1 cellular context compared by ENCODE assay signal in the genomic region with DNA sequence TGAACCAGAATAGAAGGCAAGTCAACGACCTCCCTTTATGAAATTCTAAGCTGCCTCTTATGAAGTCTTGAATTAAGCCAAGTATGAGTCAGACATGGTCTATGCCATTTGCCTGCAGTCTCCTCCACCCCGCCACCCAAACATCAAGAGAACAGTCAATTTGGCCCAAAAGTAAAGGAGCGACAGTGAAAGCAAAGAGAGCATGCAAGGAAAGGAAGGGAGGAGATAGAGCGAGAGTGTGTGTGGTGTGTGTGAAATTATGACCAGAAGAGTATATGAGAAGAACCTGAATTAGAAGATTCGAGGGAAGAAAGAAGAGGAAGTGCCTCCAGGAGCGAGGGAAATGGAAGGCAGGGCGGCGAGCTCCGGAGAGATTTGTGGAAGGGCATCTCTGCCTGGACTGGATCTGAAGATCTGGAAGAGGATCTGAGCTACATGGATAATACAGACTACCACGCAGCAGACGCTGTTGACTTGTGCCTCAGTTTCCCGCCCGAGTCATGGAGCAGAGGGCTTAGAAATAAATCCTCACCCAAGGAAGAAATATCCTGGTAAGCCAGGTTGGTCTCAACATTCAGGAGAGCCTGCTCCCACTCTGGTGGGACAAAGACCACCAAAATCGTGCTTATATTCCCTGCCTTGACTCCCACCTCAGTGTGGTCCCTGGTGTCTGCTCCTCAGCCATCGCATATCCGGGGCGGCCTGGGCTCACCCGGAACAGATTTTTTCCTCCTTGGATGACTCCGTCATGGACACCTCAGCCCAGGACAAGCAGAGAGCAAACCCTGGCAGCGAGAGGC.
TF ChIP-seq lines count a peak whose summit lies in the region.

No MANE protein-coding gene starts in this region.

TF ChIP-seq in HepG2, 621 proteins besides CTCF, POLR2A, EP300 and RAD21 (continues in another document):
- TF ChIP-seq NR2F6 (IDR thresholded peaks at IDR 0.05) = no peak
- no peak for TF ChIP-seq NR2F6 (CRISPR knock-in tag; IDR thresholded peaks at IDR 0.05)
- TF ChIP-seq, protein P1, sequence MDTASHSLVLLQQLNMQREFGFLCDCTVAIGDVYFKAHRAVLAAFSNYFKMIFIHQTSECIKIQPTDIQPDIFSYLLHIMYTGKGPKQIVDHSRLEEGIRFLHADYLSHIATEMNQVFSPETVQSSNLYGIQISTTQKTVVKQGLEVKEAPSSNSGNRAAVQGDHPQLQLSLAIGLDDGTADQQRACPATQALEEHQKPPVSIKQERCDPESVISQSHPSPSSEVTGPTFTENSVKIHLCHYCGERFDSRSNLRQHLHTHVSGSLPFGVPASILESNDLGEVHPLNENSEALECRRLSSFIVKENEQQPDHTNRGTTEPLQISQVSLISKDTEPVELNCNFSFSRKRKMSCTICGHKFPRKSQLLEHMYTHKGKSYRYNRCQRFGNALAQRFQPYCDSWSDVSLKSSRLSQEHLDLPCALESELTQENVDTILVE (CRISPR knock-in tag; IDR thresholded peaks at IDR 0.05) = no peak
- TF ChIP-seq ZNF782 (CRISPR knock-in tag; IDR thresholded peaks at IDR 0.05; ENCODE audit: borderline replicate concordance) = no peak
- no peak for TF ChIP-seq MTA1 (CRISPR knock-in tag; IDR thresholded peaks at IDR 0.05; ENCODE audit: borderline replicate concordance)
- TF ChIP-seq, protein P2, sequence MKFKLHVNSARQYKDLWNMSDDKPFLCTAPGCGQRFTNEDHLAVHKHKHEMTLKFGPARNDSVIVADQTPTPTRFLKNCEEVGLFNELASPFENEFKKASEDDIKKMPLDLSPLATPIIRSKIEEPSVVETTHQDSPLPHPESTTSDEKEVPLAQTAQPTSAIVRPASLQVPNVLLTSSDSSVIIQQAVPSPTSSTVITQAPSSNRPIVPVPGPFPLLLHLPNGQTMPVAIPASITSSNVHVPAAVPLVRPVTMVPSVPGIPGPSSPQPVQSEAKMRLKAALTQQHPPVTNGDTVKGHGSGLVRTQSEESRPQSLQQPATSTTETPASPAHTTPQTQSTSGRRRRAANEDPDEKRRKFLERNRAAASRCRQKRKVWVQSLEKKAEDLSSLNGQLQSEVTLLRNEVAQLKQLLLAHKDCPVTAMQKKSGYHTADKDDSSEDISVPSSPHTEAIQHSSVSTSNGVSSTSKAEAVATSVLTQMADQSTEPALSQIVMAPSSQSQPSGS (CRISPR knock-in tag; IDR thresholded peaks at IDR 0.05) = no peak
- no peak for TF ChIP-seq ZSCAN25 (CRISPR knock-in tag; IDR thresholded peaks at IDR 0.05)
- no peak for TF ChIP-seq AHDC1 (CRISPR knock-in tag; IDR thresholded peaks at IDR 0.05; ENCODE audit: borderline replicate concordance)
- TF ChIP-seq TBX3 (IDR thresholded peaks at IDR 0.05; ENCODE audit: borderline replicate concordance) = no peak
- TF ChIP-seq RERE (CRISPR knock-in tag; IDR thresholded peaks at IDR 0.05; ENCODE audit: low read depth) = no peak
- TF ChIP-seq GABPA (IDR thresholded peaks at IDR 0.05; ENCODE audit: low read depth, low read length) = no peak
- TF ChIP-seq GABPA (CRISPR knock-in tag; IDR thresholded peaks at IDR 0.05; ENCODE audit: low read depth) = no peak
- 0 out of 2 replicates have a peak, but pooled peaks have one; percentile 12 for TF ChIP-seq FOSL2 (CRISPR knock-in tag; IDR thresholded peaks at IDR 0.05)
- no peak for TF ChIP-seq KLF16 (CRISPR knock-in tag; IDR thresholded peaks at IDR 0.05)
- TF ChIP-seq HNF4A (CRISPR knock-in tag; IDR thresholded peaks at IDR 0.05) = no peak
- TF ChIP-seq HDAC1 (CRISPR knock-in tag; IDR thresholded peaks at IDR 0.05) = no peak
- TF ChIP-seq ZNF142 (CRISPR knock-in tag; IDR thresholded peaks at IDR 0.05) = no peak
- TF ChIP-seq ZNF225 (CRISPR knock-in tag; IDR thresholded peaks at IDR 0.05) = peak; percentile 19; the same call in 1 of the 2 replicates
- no peak for TF ChIP-seq AKNA (CRISPR knock-in tag; IDR thresholded peaks at IDR 0.05; ENCODE audit: borderline replicate concordance)
- no peak for TF ChIP-seq ZNF704 (CRISPR knock-in tag; IDR thresholded peaks at IDR 0.05; ENCODE audit: borderline replicate concordance)
